In genomic region chr5:8216921-8217320, GRCh38 we compare ENCODE assay signal across 26 cellular contexts.
DNase-seq lines count a peak whose midpoint lies in the region; ATAC-seq, FAIRE-seq and TF ChIP-seq lines count a peak whose summit lies in the region.
"Had no signal": no experiment of that assay in that cellular context is flagged by ENCODE, and none has a peak within 500 bp of the region (broad histone marks: within the 10 kb centered on the region; RNA-seq: fewer than 3 reads in every experiment).

No MANE protein-coding gene starts in this region.

- TF ChIP-seq POLR2A in H1 (IDR thresholded peaks at IDR 0.05; ENCODE audit: control extremely low read depth in 1 of 2, low read depth in 2 of 2, low read length in 2 of 2), result no peak

- no peaks in the 10 kb centered on the region for H3K79me1 ChIP-seq in H1 (ENCODE audit: low read depth, low read length)

- H3K27me3 Mint-ChIP-seq in GM23338 (ENCODE audit: insufficient read depth, low read depth, poor library complexity), result no peaks in the 10 kb centered on the region
- H3K27me3 Mint-ChIP-seq: CD4-positive, alpha-beta memory T cell; CD4-positive, CD25-positive, alpha-beta regulatory T cell had no signal

- TF ChIP-seq CTCF in GM23338 (conservative IDR thresholded peaks at IDR 0.05; ENCODE audit: low read depth in 2 of 2) (no peak), H1 (IDR thresholded peaks at IDR 0.05; ENCODE audit: control extremely low read depth in 1 of 3, insufficient read depth in 1 of 3, low read depth in 1 of 3, low read length in 3 of 3) (no peak), osteoblast (IDR thresholded peaks at IDR 0.05; ENCODE audit: extremely low read depth, low read depth, low read length) (no peak)

- no peaks in the 10 kb centered on the region for H3K79me2 ChIP-seq in GM23338 (replicated peaks; ENCODE audit: insufficient read depth)
- H3K79me2 ChIP-seq in H1 (ENCODE audit: control insufficient read depth in 1 of 2, insufficient read depth in 2 of 2, low read length in 2 of 2), result no peaks in the 10 kb centered on the region
- no peaks in the 10 kb centered on the region for H3K79me2 ChIP-seq in osteoblast (ENCODE audit: insufficient read depth, low read length)

- no peaks in the 10 kb centered on the region for H3F3A ChIP-seq in GM23338 (replicated peaks; ENCODE audit: low read depth)

- CTCF ChIA-PET in H1 (lab: Charles Lee; ENCODE audit: partially characterized antibody), result interaction anchor here (2.4 kb wide), 1 partner anchor 289 kb away, joined by 10 read pairs; no protein-coding TSS in a partner anchor

- no peaks in the 10 kb centered on the region for H3K23me2 ChIP-seq in H1 (ENCODE audit: low read depth, low read length)

- H3K4me2 ChIP-seq in GM23338, result no peak overlapping the region
- H3K4me2 ChIP-seq in H1 (ENCODE audit: insufficient read depth in 1 of 2, low read depth in 2 of 2, low read length in 2 of 2), result no peak overlapping the region
- H3K4me2 ChIP-seq in osteoblast (ENCODE audit: insufficient read depth, low read length), result no peak overlapping the region
- H3K4me2 ChIP-seq: BLaER1 had no signal

- no peak overlapping the region for H3K18ac ChIP-seq in H1 (ENCODE audit: extremely low read depth, low read length)

- no peak overlapping the region for H3K4me3 Mint-ChIP-seq in GM23338
- H3K4me3 Mint-ChIP-seq: CD14-positive monocyte; CD4-positive, alpha-beta memory T cell; CD4-positive, CD25-positive, alpha-beta regulatory T cell; CD8-positive, alpha-beta memory T cell had no signal

- H4K20me1 ChIP-seq in GM23338 (replicated peaks; ENCODE audit: insufficient read depth), result no peaks in the 10 kb centered on the region
- H4K20me1 ChIP-seq in H1 (replicated peaks in 1 of 2; ENCODE audit: control insufficient read depth in 1 of 2, insufficient read depth in 2 of 2, low read length in 2 of 2), result no peaks in the 10 kb centered on the region
- no peaks in the 10 kb centered on the region for H4K20me1 ChIP-seq in osteoblast (ENCODE audit: insufficient read depth, low read length)
- H4K20me1 ChIP-seq: BLaER1 had no signal

- no peaks in the 10 kb centered on the region for H3K4me1 ChIP-seq in GM23338 (ENCODE audit: insufficient read depth)
- no peaks in the 10 kb centered on the region for H3K4me1 ChIP-seq in H1 (replicated peaks in 1 of 4; ENCODE audit: control insufficient read depth in 3 of 4, insufficient read depth in 4 of 4, low read length in 3 of 4)
- H3K4me1 ChIP-seq in osteoblast (ENCODE audit: insufficient read depth, low read length), result no peaks in the 10 kb centered on the region
- H3K4me1 ChIP-seq: BE2C, BLaER1 had no signal

- no peak for TF ChIP-seq RAD21 in H1 (IDR thresholded peaks at IDR 0.05 in 1 of 2, conservative IDR thresholded peaks at IDR 0.05 in 1 of 2; ENCODE audit: low read depth in 2 of 2, low read length in 2 of 2)

- H3K36me3 ChIP-seq in GM23338 (ENCODE audit: insufficient read depth) (no peaks in the 10 kb centered on the region), H1 (ENCODE audit: control insufficient read depth in 2 of 4, insufficient read depth in 4 of 4, low read length in 3 of 4) (no peaks in the 10 kb centered on the region), osteoblast (ENCODE audit: insufficient read depth, low read length) (no peaks in the 10 kb centered on the region)
- H3K36me3 ChIP-seq: BE2C, BLaER1 had no signal

- no peaks in the 10 kb centered on the region for H3K36me3 Mint-ChIP-seq in GM23338 (ENCODE audit: low read depth)
- H3K36me3 Mint-ChIP-seq: CD14-positive monocyte; CD4-positive, alpha-beta memory T cell; CD4-positive, CD25-positive, alpha-beta regulatory T cell; CD8-positive, alpha-beta memory T cell had no signal

- no peak overlapping the region for H4K91ac ChIP-seq in H1 (replicated peaks; ENCODE audit: insufficient read length, low read length)

- no peak for DNase-seq in GM23338 (ENCODE audit: low spot score)
- DNase-seq in H1 (ENCODE audit: low read depth in 1 of 2, low spot score in 2 of 2), result no peak
- DNase-seq in osteoblast (ENCODE audit: insufficient read length, low spot score, missing footprints), result peak; percentile 13
- no peak for DNase-seq in NCI-H187 treated with DMSO at 0.1 percent for 48 hours (lab: John Stamatoyannopoulos, UW)
- DNase-seq in islet precursor cell, result no peak
- DNase-seq: 8988T; ACHN; BE2C; C1 segment of cervical spinal cord; CD4-positive, alpha-beta memory T cell; CD4-positive, CD25-positive, alpha-beta regulatory T cell; CD8-positive, alpha-beta memory T cell; COR-L47; DMS 273 treated with DMSO at 0.1 percent for 48 hours; DMS153; DMS53; DMS79; DND-41; EL; GDM1 had no signal

- no peak overlapping the region for H3K4me3 ChIP-seq in GM23338
- no peak overlapping the region for H3K4me3 ChIP-seq in H1 (ENCODE audit: extremely low read depth in 1 of 4, insufficient read depth in 2 of 4, low read depth in 3 of 4, low read length in 4 of 4)
- H3K4me3 ChIP-seq in osteoblast (ENCODE audit: insufficient read depth, low read length), result no peak overlapping the region
- H3K4me3 ChIP-seq: BLaER1, GM12878 had no signal

- no peaks in the 10 kb centered on the region for H3K4me1 Mint-ChIP-seq in GM23338
- H3K4me1 Mint-ChIP-seq: CD14-positive monocyte; CD4-positive, alpha-beta memory T cell; CD4-positive, CD25-positive, alpha-beta regulatory T cell; CD8-positive, alpha-beta memory T cell had no signal

- peaks cover 0 to 4% of the 10 kb centered on the region in 2 experiments; a peak in 2 of 4 replicates for H3K9me3 ChIP-seq in H1 (ENCODE audit: insufficient read depth in 2 of 2, low read depth in 1 of 2, low read length in 1 of 2)
- H3K9me3 ChIP-seq in osteoblast (ENCODE audit: low read depth, low read length), result no peaks in the 10 kb centered on the region
- H3K9me3 ChIP-seq: BE2C had no signal

- H3K23ac ChIP-seq in H1 (ENCODE audit: insufficient read length), result no peak overlapping the region

- H2AFZ ChIP-seq in GM23338 (peak overlapping the region; percentile 66; the same call in 1 of the 2 replicates), H1 (ENCODE audit: low read length) (no peak overlapping the region), osteoblast (ENCODE audit: low read length) (no peak overlapping the region)

- no peak overlapping the region for H2BK5ac ChIP-seq in H1 (ENCODE audit: low read depth, low read length)

- H3K27ac Mint-ChIP-seq in GM23338, result no peak overlapping the region
- H3K27ac Mint-ChIP-seq: CD14-positive monocyte; CD4-positive, alpha-beta memory T cell; CD4-positive, CD25-positive, alpha-beta regulatory T cell; CD8-positive, alpha-beta memory T cell had no signal

- POLR2A ChIA-PET in H1 (lab: Charles Lee; ENCODE audit: partially characterized antibody), result no interaction called here

- H2BK20ac ChIP-seq in H1 (ENCODE audit: low read length), result no peak overlapping the region

- H3K27me3 ChIP-seq in GM23338 (ENCODE audit: insufficient read depth) (no peaks in the 10 kb centered on the region), H1 (replicated peaks in 1 of 4; ENCODE audit: control insufficient read depth in 3 of 4, extremely low read depth in 1 of 4, insufficient read depth in 3 of 4, low read length in 3 of 4) (no peaks in the 10 kb centered on the region), osteoblast (ENCODE audit: insufficient read depth, low read length) (no peaks in the 10 kb centered on the region)
- H3K27me3 ChIP-seq: BE2C, BLaER1 had no signal

- no peak overlapping the region for H3K9ac ChIP-seq in H1 (replicated peaks in 1 of 4; ENCODE audit: extremely low read depth in 1 of 4, low read depth in 3 of 4, low read length in 3 of 4)
- H3K9ac ChIP-seq: BLaER1 had no signal

- no peak overlapping the region for H4K5ac ChIP-seq in H1 (ENCODE audit: insufficient read length, low read depth, low read length)

- H2BK12ac ChIP-seq in H1 (ENCODE audit: low read depth, low read length), result no peak overlapping the region

- WGBS in H1 (ENCODE audit: extremely low coverage in 1 of 2, insufficient coverage in 1 of 2, insufficient read length in 1 of 2, insufficient replicate concordance in 2 of 2, low coverage in 1 of 2, low lambda C conversion rate in 2 of 2, missing lambda C conversion rate in 1 of 2), 2 experiments, result 93% methylated on average over 20 of the region's 20 CpGs; no CpG with 5 or more reads in 1 of the 2 experiments

- ATAC-seq in GM23338, result no peak
- ATAC-seq: GM12878 had no signal

- no peak overlapping the region for H3K56ac ChIP-seq in H1 (replicated peaks; ENCODE audit: insufficient read length, low read depth, low read length)

- H3K27ac ChIP-seq in GM23338 (ENCODE audit: low read depth) (no peak overlapping the region), H1 (ENCODE audit: low read depth, low read length) (no peak overlapping the region), osteoblast (ENCODE audit: low read depth, low read length) (no peak overlapping the region)
- H3K27ac ChIP-seq: BLaER1 had no signal

- H3K14ac ChIP-seq in H1 (ENCODE audit: insufficient read length), result no peak overlapping the region

- no peak for TF ChIP-seq EP300 in H1 (IDR thresholded peaks at IDR 0.05; ENCODE audit: borderline replicate concordance in 1 of 2, low read depth in 2 of 2, low read length in 2 of 2)

- no peak overlapping the region for H2BK15ac ChIP-seq in H1 (ENCODE audit: low read length)

- no peak overlapping the region for H3K4ac ChIP-seq in H1 (replicated peaks; ENCODE audit: insufficient read length, low read depth, low read length)

- no peak for FAIRE-seq in H1 (lab: Jason Lieb, UNC)
- FAIRE-seq: A204.1, GM12878, GM12892, GM18507 had no signal

- H3K9me2 ChIP-seq in GM23338 (ENCODE audit: insufficient read depth), result peaks cover 12% of the 10 kb centered on the region; the same call in 1 of the 2 replicates

- H2AK5ac ChIP-seq in H1 (ENCODE audit: low read depth, low read length), result no peak overlapping the region

- peaks cover 12% of the 10 kb centered on the region; the same call in 2 of the 3 replicates for H3K9me3 Mint-ChIP-seq in GM23338

- peak overlapping the region; percentile 25; the same call in 1 of the 2 replicates for H4K8ac ChIP-seq in H1 (ENCODE audit: extremely low read depth, insufficient read depth, low read length)

- H2BK120ac ChIP-seq in H1 (replicated peaks; ENCODE audit: low read depth, low read length), result no peak overlapping the region

TF ChIP-seq in GM23338, 12 proteins besides CTCF, POLR2A, EP300 and RAD21 (continues in another document):
- no peak for TF ChIP-seq POLR2AphosphoS5 (IDR thresholded peaks at IDR 0.05; ENCODE audit: low read depth)
- TF ChIP-seq ZNF114 (CRISPR knock-in tag; IDR thresholded peaks at IDR 0.05), result no peak
- no peak for TF ChIP-seq CREB1 (CRISPR knock-in tag; IDR thresholded peaks at IDR 0.05; ENCODE audit: low read depth)
